8 cellular contexts compared by ENCODE assay signal in the genomic region with DNA sequence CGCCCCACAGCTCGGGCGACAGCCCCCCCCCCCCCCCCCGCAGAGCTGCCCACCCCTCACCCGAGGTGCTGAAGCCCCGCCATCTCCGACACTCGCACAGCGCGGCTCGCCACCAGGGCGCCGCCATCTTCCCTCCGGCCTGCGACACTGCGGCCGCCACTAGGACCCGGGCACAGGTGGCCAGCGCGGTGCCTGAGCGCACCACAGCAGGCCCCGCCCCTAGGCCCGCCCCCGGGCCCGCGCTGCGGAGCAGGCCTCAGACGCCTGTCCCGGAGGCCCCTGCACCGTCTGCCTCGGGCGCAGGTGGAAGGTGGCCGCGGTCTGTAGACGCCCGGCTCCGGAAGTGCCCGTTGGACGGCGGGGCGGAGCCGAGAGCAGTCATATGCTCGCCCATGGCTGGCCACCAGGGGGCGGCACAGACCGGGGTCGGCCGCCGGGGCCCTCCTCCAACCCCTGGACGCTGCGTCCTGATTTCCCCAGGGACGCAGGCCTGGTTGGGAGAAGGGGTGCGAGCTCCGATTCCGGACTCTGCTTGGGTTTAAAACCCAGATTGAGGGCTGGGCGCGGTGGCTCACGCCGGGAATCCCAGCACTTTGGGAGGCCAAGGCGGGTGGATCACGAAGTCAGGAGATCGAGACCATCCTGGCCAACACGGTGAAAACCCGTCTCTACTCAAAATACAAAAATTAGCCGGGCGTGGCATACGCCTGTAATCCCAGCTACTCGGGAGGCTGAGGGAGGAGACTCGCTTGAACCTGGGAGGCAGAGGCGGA.
A peak's percentile ranks its signal among the peaks of the same experiment; 100 is the strongest.
DNase-seq lines count a peak whose midpoint lies in the region; ATAC-seq and TF ChIP-seq lines count a peak whose summit lies in the region.

A gene (minus strand): TSS at position 136 of the 773 bp plus-strand sequence. CDS start 9 bp downstream, at position 127.

- peak; percentile 88 for TF ChIP-seq POLR2A in GM18951 (IDR thresholded peaks at IDR 0.05; ENCODE audit: extremely low read depth, insufficient read depth, insufficient read length)

- peak; percentile 82 for TF ChIP-seq CTCF in AG09319 (IDR thresholded peaks at IDR 0.05; ENCODE audit: low read depth, low read length)

- peak; percentile 92 for ATAC-seq in HG03196 (IDR thresholded peaks at IDR 0.05; ENCODE audit: unreplicated experiment)

- DNase-seq in AG09319 (ENCODE audit: extremely low read depth, low read depth) (peak; percentile 78), NCI-H345 (lab: John Stamatoyannopoulos, UW) (peak; percentile 97), islet precursor cell (peak; percentile 99)
- peak; percentile 87 to 95 (median 90) for DNase-seq in activated CD4-positive, CD25-positive, alpha-beta regulatory T cell (lab: John Stamatoyannopoulos, UW)
- DNase-seq in central memory CD4-positive, alpha-beta T cell = peak; percentile 96
- DNase-seq in stimulated activated CD4-positive, alpha-beta T cell treated with anti-CD3 and anti-CD28 coated beads, Interleukin-12 subunit alpha, Interleukin-12 subunit beta, amount 100 ng/mL, for 48 hours (ENCODE audit: low read depth in 2 of 3, low spot score in 1 of 3) = peak; percentile 92 to 94 (median 94)

- in situ Hi-C loops in GM18951 (cut with MboI; ENCODE audit: low sequenced_read_pairs, unreplicated experiment) = loop anchor here (25.0 kb wide), 1 partner anchor 382 kb away; no protein-coding TSS in a partner anchor

Comparison
In these comparisons a context has a peak if more than half of its experiments do, and no peak if none do; other contexts are left out.
1. Peak in every context shown above with its lines: DNase-seq and ATAC-seq.